Comparison of ENCODE assay signal across 26 cellular contexts in the genomic region with DNA sequence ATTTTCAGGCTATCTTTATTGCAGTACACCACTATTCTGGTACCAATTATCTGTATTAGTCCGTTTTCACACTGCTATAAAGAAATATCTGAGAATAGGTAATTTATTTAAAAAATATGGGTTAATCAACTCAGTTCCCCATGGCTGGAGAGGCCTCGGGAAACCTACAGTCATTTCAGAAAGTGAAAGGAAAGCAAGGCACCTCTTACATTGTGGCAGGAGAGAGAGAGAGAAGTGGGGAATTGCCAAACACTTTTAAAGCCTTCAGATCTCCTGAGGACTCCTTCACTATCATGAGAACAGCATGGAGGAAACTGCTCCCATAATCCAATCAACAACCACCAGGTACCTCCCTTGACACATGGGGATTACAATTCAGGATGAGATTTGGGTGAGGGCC.
"Had no signal": no experiment of that assay in that cellular context is flagged by ENCODE, and none has a peak within 500 bp of the region (broad histone marks: within the 10 kb centered on the region; RNA-seq: fewer than 3 reads in every experiment).

No MANE protein-coding gene starts in this region.

- ATAC-seq: activated CD4-positive, alpha-beta T cell treated with anti-CD3 and anti-CD28 coated beads for 36 hours; activated CD8-positive, alpha-beta memory T cell treated with anti-CD3 and anti-CD28 coated beads, Interleukin-2, amount 10 ng/mL, durations not matched to agents 7 days and 5 days; activated CD8-positive, alpha-beta T cell treated with anti-CD3 and anti-CD28 coated beads, Interleukin-2, amount 10 ng/mL, durations not matched to agents 7 days and 5 days; activated naive CD4-positive, alpha-beta T cell treated with anti-CD3 and anti-CD28 coated beads, Interleukin-2, amount 50 U/mL, for 72 hours; activated T-cell treated with anti-CD3 and anti-CD28 coated beads, Interleukin-2, amount 50 U/mL, for 72 hours; gastroesophageal sphincter; heart right ventricle; T-helper 17 cell had no signal

- DNase-seq: activated CD4-positive, alpha-beta memory T cell treated with anti-CD3 and anti-CD28 coated beads for 36 hours; activated CD4-positive, alpha-beta T cell treated with anti-CD3 and anti-CD28 coated beads for 36 hours; activated CD4-positive, alpha-beta T cell treated with anti-CD3 and anti-CD28 coated beads, Interleukin-2, amount 10 ng/mL, durations not matched to agents 24 days and 14 days; activated CD4-positive, CD25-positive, alpha-beta regulatory T cell; activated CD4-positive, CD25-positive, alpha-beta regulatory T cell treated with anti-CD3 and anti-CD28 coated beads, Interleukin-2, amount 50 U/mL, for 72 hours; activated CD8-positive, alpha-beta memory T cell treated with anti-CD3 and anti-CD28 coated beads, Interleukin-2, amount 10 ng/mL, durations not matched to agents 7 days and 5 days; activated CD8-positive, alpha-beta memory T cell treated with anti-CD3 and anti-CD28 coated beads, Interleukin-2, amount 50 U/mL, for 4 hours; activated CD8-positive, alpha-beta T cell treated with anti-CD3 and anti-CD28 coated beads, Interleukin-2, amount 10 ng/mL, durations not matched to agents 7 days and 5 days; activated gamma-delta T cell; activated naive CD4-positive, alpha-beta T cell; activated naive CD4-positive, alpha-beta T cell treated with anti-CD3 and anti-CD28 coated beads, Interleukin-2, amount 10 ng/mL, durations not matched to agents 7 days and 5 days; activated naive CD8-positive, alpha-beta T cell treated with anti-CD3 and anti-CD28 coated beads, Interleukin-2, amount 10 ng/mL, durations not matched to agents 7 days and 5 days; activated T-cell treated with anti-CD3 and anti-CD28 coated beads for 4 hours; activated T-cell treated with anti-CD3 and anti-CD28 coated beads, Interleukin-2, amount 50 U/mL, for 24 hours; activated T-cell treated with anti-CD3 and anti-CD28 coated beads, Interleukin-2, amount 50 U/mL, for 72 hours; central memory CD4-positive, alpha-beta T cell; cerebellar nuclear complex; colonic mucosa; effector CD8-positive, alpha-beta T cell; esophagus squamous epithelium; foreskin melanocyte; heart right ventricle; T-helper 17 cell; T1000 had no signal
